ENCODE assay signal across 16 cellular contexts in the genomic region with DNA sequence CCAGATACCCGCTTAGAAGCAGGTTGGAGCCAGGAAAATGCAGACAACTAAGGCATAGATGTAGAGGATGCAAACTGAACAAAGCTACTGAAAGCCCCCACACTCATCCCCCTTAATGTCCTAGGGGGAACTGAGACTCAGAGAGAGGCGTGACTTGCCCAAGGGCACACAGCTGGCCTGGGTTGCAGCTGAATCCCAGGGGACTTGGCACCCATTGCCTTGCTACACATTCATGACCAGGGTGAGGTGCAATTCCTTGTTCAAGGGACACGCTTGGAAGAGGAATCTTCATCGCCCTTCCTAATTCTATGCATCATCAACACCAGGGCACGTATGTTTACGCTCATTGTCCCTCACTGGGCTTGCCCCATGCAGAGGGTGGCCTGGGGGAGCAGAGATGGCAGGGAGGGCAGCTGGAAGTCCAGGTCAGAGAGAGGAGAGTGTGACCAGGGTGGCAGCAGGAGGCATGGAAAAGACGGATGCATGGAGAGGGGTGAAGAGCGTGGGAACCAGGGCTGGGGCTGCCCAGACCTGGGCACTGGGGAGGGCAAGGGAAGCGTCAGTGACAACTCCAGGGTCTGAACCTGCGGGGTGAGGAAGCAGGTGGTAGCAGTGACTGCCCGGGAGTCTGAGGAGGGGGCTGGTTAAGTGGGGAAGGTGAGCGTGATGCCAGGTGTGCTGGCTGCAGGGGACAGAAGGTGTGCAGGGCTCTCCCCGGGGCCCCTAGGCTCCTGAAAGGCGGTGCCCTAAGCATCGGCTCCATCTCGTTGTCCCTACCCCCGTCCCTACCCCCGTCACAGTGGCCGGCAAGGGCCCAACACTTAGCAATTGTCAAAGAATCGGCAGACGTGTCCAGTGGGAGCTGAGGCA.
A peak's percentile ranks its signal among the peaks of the same experiment; 100 is the strongest.
DNase-seq lines count a peak whose midpoint lies in the region; ATAC-seq and TF ChIP-seq lines count a peak whose summit lies in the region.
"Had no signal": no experiment of that assay in that cellular context is flagged by ENCODE, and none has a peak within 500 bp of the region (broad histone marks: within the 10 kb centered on the region; RNA-seq: fewer than 3 reads in every experiment).

No MANE protein-coding gene starts in this region.

- ATAC-seq in stimulated activated effector memory CD8-positive, alpha-beta T cell treated with anti-CD3 and anti-CD28 coated beads, Interleukin-12 subunit alpha, Interleukin-12 subunit beta, amount 100 ng/mL, for 72 hours, result no peak
- ATAC-seq in GM19351 (IDR thresholded peaks at IDR 0.05; ENCODE audit: unreplicated experiment), result no peak

- H4K20me1 ChIP-seq in Karpas-422 (ENCODE audit: insufficient read depth, low read depth, low read length), result no peaks in the 10 kb centered on the region

- H3K9me3 ChIP-seq in Karpas-422 (ENCODE audit: low read length), result no peaks in the 10 kb centered on the region
- H3K9me3 ChIP-seq: MG63, spleen had no signal

- H3K9ac ChIP-seq in Karpas-422 (ENCODE audit: low read length), result no peak overlapping the region; the same call in 1 of the 2 replicates

- H3K4me3 Mint-ChIP-seq in activated CD4-positive, alpha-beta memory T cell treated with anti-CD3 and anti-CD28 coated beads, Interleukin-2, amount 10 ng/mL, durations not matched to agents 7 days and 5 days, result no peak overlapping the region
- no peak overlapping the region for H3K4me3 Mint-ChIP-seq in activated CD4-positive, alpha-beta memory T cell treated with anti-CD3 and anti-CD28 coated beads for 36 hours
- peak overlapping the region; percentile 37 for H3K4me3 Mint-ChIP-seq in stimulated activated effector memory CD8-positive, alpha-beta T cell treated with anti-CD3 and anti-CD28 coated beads, Interleukin-12 subunit alpha, Interleukin-12 subunit beta, amount 100 ng/mL, for 72 hours

- H3K9me3 Mint-ChIP-seq in activated CD4-positive, alpha-beta memory T cell treated with anti-CD3 and anti-CD28 coated beads, Interleukin-2, amount 10 ng/mL, durations not matched to agents 7 days and 5 days, result no peaks in the 10 kb centered on the region
- no peaks in the 10 kb centered on the region for H3K9me3 Mint-ChIP-seq in activated CD4-positive, alpha-beta memory T cell treated with anti-CD3 and anti-CD28 coated beads for 36 hours
- H3K9me3 Mint-ChIP-seq in stimulated activated effector memory CD8-positive, alpha-beta T cell treated with anti-CD3 and anti-CD28 coated beads, Interleukin-12 subunit alpha, Interleukin-12 subunit beta, amount 100 ng/mL, for 72 hours, result no peaks in the 10 kb centered on the region
- H3K9me3 Mint-ChIP-seq: T-helper 1 cell treated with Interleukin-12 subunit alpha and Interleukin-12 subunit beta and Interleukin-4 antibody, amounts not matched to agents 30 μg/mL and 1 μg/mL, for 36 hours had no signal

- no peaks in the 10 kb centered on the region for H3K36me3 Mint-ChIP-seq in activated CD4-positive, alpha-beta memory T cell treated with anti-CD3 and anti-CD28 coated beads, Interleukin-2, amount 10 ng/mL, durations not matched to agents 7 days and 5 days (ENCODE audit: low read depth)
- no peaks in the 10 kb centered on the region for H3K36me3 Mint-ChIP-seq in activated CD4-positive, alpha-beta memory T cell treated with anti-CD3 and anti-CD28 coated beads for 36 hours
- peaks cover 4% of the 10 kb centered on the region for H3K36me3 Mint-ChIP-seq in stimulated activated effector memory CD8-positive, alpha-beta T cell treated with anti-CD3 and anti-CD28 coated beads, Interleukin-12 subunit alpha, Interleukin-12 subunit beta, amount 100 ng/mL, for 72 hours

- H3K36me3 ChIP-seq in Karpas-422 (ENCODE audit: insufficient read depth, low read length), result no peaks in the 10 kb centered on the region
- H3K36me3 ChIP-seq: MG63, spleen had no signal

- intact Hi-C loops in activated CD4-positive, alpha-beta memory T cell treated with anti-CD3 and anti-CD28 coated beads for 36 hours (cut with micrococcal nuclease), result loop anchor here (1.0 kb wide), 1 partner anchor 24 kb away; no protein-coding TSS in a partner anchor

- H3K79me2 ChIP-seq in Karpas-422 (ENCODE audit: low read length), result no peaks in the 10 kb centered on the region

- CTCF ChIA-PET in activated CD4-positive, alpha-beta memory T cell treated with anti-CD3 and anti-CD28 coated beads, Interleukin-2, amount 10 ng/mL, durations not matched to agents 7 days and 5 days (lab: Charles Lee), result interaction anchor here (1.2 kb wide), 1 partner anchor 25 kb away, joined by 3 read pairs; no protein-coding TSS in a partner anchor
- CTCF ChIA-PET in activated CD4-positive, alpha-beta memory T cell treated with anti-CD3 and anti-CD28 coated beads for 36 hours (lab: Charles Lee), result interaction anchor here (0.9 to 1.6 kb wide), 3 partner anchors 46 to 163 kb away, joined by 4 to 5 read pairs (median 4); no protein-coding TSS in a partner anchor

- POLR2A ChIA-PET in activated CD4-positive, alpha-beta memory T cell treated with anti-CD3 and anti-CD28 coated beads, Interleukin-2, amount 10 ng/mL, durations not matched to agents 7 days and 5 days (lab: Charles Lee), result interaction anchor here (1.4 to 3.6 kb wide), 2 partner anchors 25 to 46 kb away, joined by 5 to 30 read pairs; no protein-coding TSS in a partner anchor
- POLR2A ChIA-PET in activated CD4-positive, alpha-beta memory T cell treated with anti-CD3 and anti-CD28 coated beads for 36 hours (lab: Charles Lee), result no interaction called here

- peak overlapping the region; percentile 64 for H3K4me2 ChIP-seq in Karpas-422 (ENCODE audit: low read depth, low read length, poor library complexity, severe bottlenecking)

- no peak overlapping the region for H2AFZ ChIP-seq in Karpas-422 (ENCODE audit: low read length)

- peaks cover 15% of the 10 kb centered on the region for H3K4me1 ChIP-seq in Karpas-422 (ENCODE audit: low read length)

- H3K27me3 Mint-ChIP-seq in activated CD4-positive, alpha-beta memory T cell treated with anti-CD3 and anti-CD28 coated beads, Interleukin-2, amount 10 ng/mL, durations not matched to agents 7 days and 5 days, result peaks cover 18% of the 10 kb centered on the region
- peaks cover 13% of the 10 kb centered on the region for H3K27me3 Mint-ChIP-seq in activated CD4-positive, alpha-beta memory T cell treated with anti-CD3 and anti-CD28 coated beads for 36 hours

- H3K9me2 ChIP-seq in Karpas-422 (replicated peaks; ENCODE audit: insufficient read depth, low read length), result no peaks in the 10 kb centered on the region

- no peaks in the 10 kb centered on the region for H3K27me3 ChIP-seq in Karpas-422 (ENCODE audit: low read length)

- H3K4me3 ChIP-seq in Karpas-422 (ENCODE audit: low read length) (no peak overlapping the region), coronary artery (no peak overlapping the region)
- H3K4me3 ChIP-seq: MG63 had no signal

- H3K4me1 Mint-ChIP-seq in activated CD4-positive, alpha-beta memory T cell treated with anti-CD3 and anti-CD28 coated beads, Interleukin-2, amount 10 ng/mL, durations not matched to agents 7 days and 5 days, result peaks cover 45% of the 10 kb centered on the region
- peaks cover 34% of the 10 kb centered on the region for H3K4me1 Mint-ChIP-seq in activated CD4-positive, alpha-beta memory T cell treated with anti-CD3 and anti-CD28 coated beads for 36 hours (ENCODE audit: low read depth)
- peaks cover 33% of the 10 kb centered on the region for H3K4me1 Mint-ChIP-seq in stimulated activated effector memory CD8-positive, alpha-beta T cell treated with anti-CD3 and anti-CD28 coated beads, Interleukin-12 subunit alpha, Interleukin-12 subunit beta, amount 100 ng/mL, for 72 hours

- no peak overlapping the region for H3K27ac ChIP-seq in Karpas-422 (ENCODE audit: low read length)
- no peak overlapping the region for H3K27ac ChIP-seq in coronary artery
- H3K27ac ChIP-seq: spleen had no signal

- H3K27ac Mint-ChIP-seq in activated CD4-positive, alpha-beta memory T cell treated with anti-CD3 and anti-CD28 coated beads, Interleukin-2, amount 10 ng/mL, durations not matched to agents 7 days and 5 days, result peak overlapping the region; percentile 25
- no peak overlapping the region for H3K27ac Mint-ChIP-seq in activated CD4-positive, alpha-beta memory T cell treated with anti-CD3 and anti-CD28 coated beads for 36 hours
- peak overlapping the region; percentile 6 for H3K27ac Mint-ChIP-seq in stimulated activated effector memory CD8-positive, alpha-beta T cell treated with anti-CD3 and anti-CD28 coated beads, Interleukin-12 subunit alpha, Interleukin-12 subunit beta, amount 100 ng/mL, for 72 hours
- H3K27ac Mint-ChIP-seq: T-helper 1 cell treated with Interleukin-12 subunit alpha and Interleukin-12 subunit beta and Interleukin-4 antibody, amounts not matched to agents 30 μg/mL and 1 μg/mL, for 36 hours had no signal

- no peak for TF ChIP-seq CTCF in coronary artery (IDR thresholded peaks at IDR 0.05)

- DNase-seq in activated CD4-positive, alpha-beta memory T cell treated with anti-CD3 and anti-CD28 coated beads, Interleukin-2, amount 10 ng/mL, durations not matched to agents 7 days and 5 days, result no peak
- DNase-seq in activated CD4-positive, alpha-beta memory T cell treated with anti-CD3 and anti-CD28 coated beads for 36 hours, result no peak
- DNase-seq in Karpas-422 (peak; percentile 46), coronary artery (ENCODE audit: low spot score) (peak; percentile 69), NCI-H345 (lab: John Stamatoyannopoulos, UW) (no peak)
- DNase-seq in stimulated activated effector memory CD8-positive, alpha-beta T cell treated with anti-CD3 and anti-CD28 coated beads, Interleukin-12 subunit alpha, Interleukin-12 subunit beta, amount 100 ng/mL, for 72 hours (ENCODE audit: low spot score in 2 of 2), result no peak
- DNase-seq in stimulated activated CD4-positive, alpha-beta T cell treated with anti-CD3 and anti-CD28 coated beads, Interleukin-2, amount 100 ng/mL, for 24 hours, result no peak
- DNase-seq: ACHN, activated gamma-delta T cell, dermis blood vessel endothelial cell, DMS 273 treated with DMSO at 0.1 percent for 48 hours, spleen, substantia nigra had no signal

Comparison
In these comparisons a context has a peak if more than half of its experiments do, and no peak if none do; other contexts are left out.
1. DNase-seq: peak in Karpas-422 (single experiment) and coronary artery (single experiment); none in activated CD4-positive, alpha-beta memory T cell treated with anti-CD3 and anti-CD28 coated beads, Interleukin-2, amount 10 ng/mL, durations not matched to agents 7 days and 5 days (single experiment), activated CD4-positive, alpha-beta memory T cell treated with anti-CD3 and anti-CD28 coated beads for 36 hours (single experiment), stimulated activated effector memory CD8-positive, alpha-beta T cell treated with anti-CD3 and anti-CD28 coated beads, Interleukin-12 subunit alpha, Interleukin-12 subunit beta, amount 100 ng/mL, for 72 hours (0 of 2), stimulated activated CD4-positive, alpha-beta T cell treated with anti-CD3 and anti-CD28 coated beads, Interleukin-2, amount 100 ng/mL, for 24 hours (0 of 2) and NCI-H345 (single experiment).